ENCODE assay signal across 8 cellular contexts in the genomic region with DNA sequence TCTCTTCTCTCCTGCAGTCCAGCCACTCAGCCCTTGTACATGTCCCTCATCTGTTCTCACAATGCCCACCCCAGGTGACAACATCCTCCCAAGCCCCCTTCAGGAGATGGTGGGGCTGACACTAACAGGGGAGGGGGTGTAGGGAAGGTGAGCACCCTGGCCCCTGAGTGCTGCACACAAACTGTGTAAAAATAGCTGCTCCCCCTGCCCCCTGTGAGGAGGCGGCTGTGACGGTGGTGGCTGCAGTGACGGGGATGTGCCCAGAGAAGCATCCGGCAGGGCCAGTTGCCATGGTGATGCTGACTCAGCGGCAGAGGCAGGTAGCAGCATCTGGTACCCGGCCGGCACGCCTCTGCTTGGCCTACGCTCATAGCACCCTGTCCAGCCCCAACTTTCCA. TPM values are rescaled to one million over a fixed set of nuclear protein-coding genes. Genes with fewer than 3 reads are reported as not detected.
DNase-seq lines count a peak whose midpoint lies in the region; ATAC-seq lines count a peak whose summit lies in the region.

No MANE protein-coding gene starts in this region.

- DNase-seq in NCI-H345 (lab: John Stamatoyannopoulos, UW) (peak; percentile 37), NCI-H345 treated with DMSO at 0.1 percent for 48 hours (lab: John Stamatoyannopoulos, UW; ENCODE audit: unreplicated experiment) (no peak), left ventricle myocardium superior (peak; percentile 62)
- DNase-seq in activated T-cell treated with anti-CD3 and anti-CD28 coated beads, Interleukin-2, amount 50 U/mL, for 1 hour, result peak; percentile 91
- DNase-seq in stimulated activated CD4-positive, alpha-beta T cell treated with anti-CD3 and anti-CD28 coated beads, Interleukin-4, amount 100 ng/mL, for 24 hours, result peak; percentile 91

- intact Hi-C loops in left ventricle myocardium superior (cut with micrococcal nuclease), result no loop called here

- no peak for ATAC-seq in left ventricle myocardium superior
- ATAC-seq in HG02642 (IDR thresholded peaks at IDR 0.05; ENCODE audit: poor library complexity, unreplicated experiment), result no peak
- ATAC-seq in HG02884 (IDR thresholded peaks at IDR 0.05; ENCODE audit: unreplicated experiment), result no peak
- ATAC-seq in HG03469 (IDR thresholded peaks at IDR 0.05; ENCODE audit: unreplicated experiment), result no peak

RNA-seq across cellular contexts. Expression of gene JUND, which starts 13.0 kb away (rescaled TPM):
- total RNA-seq in left ventricle myocardium superior, result 89.2 TPM

RNA-seq across cellular contexts. Expression of gene IQCN, which starts 20.2 kb away (rescaled TPM):
- total RNA-seq in left ventricle myocardium superior, result 0.57 TPM

RNA-seq across cellular contexts. Expression of gene LSM4, which starts 28.4 kb away (rescaled TPM):
- total RNA-seq in left ventricle myocardium superior, result 98.0 TPM

RNA-seq across cellular contexts. Expression of gene PGPEP1, which starts 45.9 kb away (rescaled TPM):
- total RNA-seq in left ventricle myocardium superior, result 41.2 TPM
